In genomic region chr19:57227461-57227860, GRCh38 we compare ENCODE assay signal across 18 cellular contexts. TPM values are rescaled to one million over a fixed set of nuclear protein-coding genes. Genes with fewer than 3 reads are reported as not detected.
DNase-seq lines count a peak whose midpoint lies in the region; TF ChIP-seq lines count a peak whose summit lies in the region.
"Had no signal": no experiment of that assay in that cellular context is flagged by ENCODE, and none has a peak within 500 bp of the region (broad histone marks: within the 10 kb centered on the region; RNA-seq: fewer than 3 reads in every experiment).

No MANE protein-coding gene starts in this region.

- no peaks in the 10 kb centered on the region for H3K9me3 Mint-ChIP-seq in osteocyte (ENCODE audit: unreplicated experiment)
- no peaks in the 10 kb centered on the region for H3K9me3 Mint-ChIP-seq in type B pancreatic cell
- H3K9me3 Mint-ChIP-seq: HFFc6 had no signal

- TF ChIP-seq CTCF in osteocyte (IDR thresholded peaks at IDR 0.05) (no peak), type B pancreatic cell (conservative IDR thresholded peaks at IDR 0.05) (no peak), GM10266 (IDR thresholded peaks at IDR 0.05; ENCODE audit: control insufficient read depth, insufficient read depth, low read depth, missing control alignments) (no peak)

- no peaks in the 10 kb centered on the region for H3K27me3 Mint-ChIP-seq in osteocyte (ENCODE audit: unreplicated experiment)
- peaks cover 10% of the 10 kb centered on the region for H3K27me3 Mint-ChIP-seq in type B pancreatic cell
- H3K27me3 Mint-ChIP-seq: B cell; CD8-positive, alpha-beta memory T cell had no signal

- H3K27ac Mint-ChIP-seq in osteocyte (ENCODE audit: unreplicated experiment) (no peak overlapping the region), type B pancreatic cell (no peak overlapping the region)
- H3K27ac Mint-ChIP-seq: B cell; CD14-positive monocyte; CD4-positive, alpha-beta T cell; HFFc6 had no signal

- H3K36me3 Mint-ChIP-seq in osteocyte (ENCODE audit: unreplicated experiment) (peaks cover 2% of the 10 kb centered on the region), type B pancreatic cell (no peaks in the 10 kb centered on the region)
- H3K36me3 Mint-ChIP-seq: CD14-positive monocyte had no signal

- H3K4me3 Mint-ChIP-seq in osteocyte (ENCODE audit: unreplicated experiment), result no peak overlapping the region
- H3K4me3 Mint-ChIP-seq in type B pancreatic cell, result no peak overlapping the region
- H3K4me3 Mint-ChIP-seq: B cell; CD14-positive monocyte; CD4-positive, alpha-beta T cell; CD8-positive, alpha-beta memory T cell; HFFc6 had no signal

- peak; percentile 11 for DNase-seq in activated CD8-positive, alpha-beta memory T cell treated with anti-CD3 and anti-CD28 coated beads for 24 hours
- no peak for DNase-seq in activated CD8-positive, alpha-beta memory T cell treated with anti-CD3 and anti-CD28 coated beads, Interleukin-2, amount 50 U/mL, for 4 hours
- DNase-seq in left kidney (ENCODE audit: low read depth, low spot score), result peak; percentile 67
- DNase-seq in osteocyte (ENCODE audit: extremely low spot score, unreplicated experiment), result peak; percentile 51
- peak; percentile 20 for DNase-seq in type B pancreatic cell (ENCODE audit: extremely low spot score, unreplicated experiment)
- DNase-seq in GM10266 (ENCODE audit: extremely low spot score), result no peak
- DNase-seq in activated gamma-delta T cell treated with Interleukin-2 at 50 U/mL for 16 hours, result no peak
- no peak for DNase-seq in cortex of kidney (lab: John Stamatoyannopoulos, UW)
- DNase-seq: CD4-positive, alpha-beta T cell; CD8-positive, alpha-beta memory T cell; DMS 273 treated with DMSO at 0.1 percent for 48 hours; DMS79; EL; GDM1; GOT3; HFFc6 had no signal

- H3K4me1 Mint-ChIP-seq in osteocyte (ENCODE audit: unreplicated experiment) (no peaks in the 10 kb centered on the region), type B pancreatic cell (ENCODE audit: unreplicated experiment) (no peaks in the 10 kb centered on the region)
- H3K4me1 Mint-ChIP-seq: B cell, CD14-positive monocyte had no signal

RNA-seq across cellular contexts. Expression of gene AURKC, which starts 3.4 kb away (rescaled TPM):
- total RNA-seq in osteocyte (0.86 and 0.94 TPM in 2 replicates), type B pancreatic cell (ENCODE audit: low replicate concordance) (0.34 and 0.55 TPM in 2 replicates)

RNA-seq across cellular contexts. Expression of gene ZNF805, which starts 13.0 kb away (rescaled TPM):
- total RNA-seq in osteocyte (23.7 and 24.5 TPM in 2 replicates), type B pancreatic cell (ENCODE audit: low replicate concordance) (16.8 and 16.9 TPM in 2 replicates)

RNA-seq across cellular contexts. Expression of gene ZNF264, which starts 36.2 kb away (rescaled TPM):
- total RNA-seq in osteocyte (34.2 and 36.8 TPM in 2 replicates), type B pancreatic cell (ENCODE audit: low replicate concordance) (37.0 and 42.5 TPM in 2 replicates)

RNA-seq across cellular contexts. Expression of gene ZNF460, which starts 52.8 kb away (rescaled TPM):
- total RNA-seq in osteocyte (85.1 and 86.1 TPM in 2 replicates), type B pancreatic cell (ENCODE audit: low replicate concordance) (58.4 and 66.1 TPM in 2 replicates)

Comparison
In these comparisons a context has a peak if more than half of its experiments do, and no peak if none do; other contexts are left out.
1. DNase-seq: peak in activated CD8-positive, alpha-beta memory T cell treated with anti-CD3 and anti-CD28 coated beads for 24 hours (single experiment), left kidney (single experiment), osteocyte (single experiment) and type B pancreatic cell (single experiment); none in activated CD8-positive, alpha-beta memory T cell treated with anti-CD3 and anti-CD28 coated beads, Interleukin-2, amount 50 U/mL, for 4 hours (single experiment), GM10266 (single experiment), activated gamma-delta T cell treated with Interleukin-2 at 50 U/mL for 16 hours (single experiment) and cortex of kidney (single experiment).